ENCODE assay signal across 1 cellular context in the genomic region with DNA sequence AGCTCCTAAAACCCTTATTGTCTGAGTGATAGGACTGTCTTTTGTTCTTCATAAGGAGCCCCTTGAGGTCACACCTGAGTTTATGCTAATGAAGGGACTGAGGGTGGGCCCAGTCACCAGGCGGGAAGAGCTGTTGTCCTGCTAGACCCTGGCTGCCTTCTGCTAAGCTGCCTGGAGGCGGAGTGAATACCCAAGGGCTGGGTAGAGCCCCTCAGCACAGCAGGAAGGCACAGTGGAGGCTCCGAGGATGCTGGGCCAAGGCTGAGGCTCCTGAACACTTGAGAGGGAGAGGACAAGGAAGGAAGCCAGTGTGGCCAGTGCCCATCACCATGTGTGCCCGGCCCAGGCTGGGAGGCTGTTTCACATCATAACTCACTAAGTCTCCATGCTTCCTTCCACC.
TF ChIP-seq lines count a peak whose summit lies in the region.

No MANE protein-coding gene starts in this region.

TF ChIP-seq in WTC11, 78 proteins besides CTCF, POLR2A, EP300 and RAD21:
- TF ChIP-seq SMAD4 (CRISPR knock-in tag; IDR thresholded peaks at IDR 0.05): no peak
- TF ChIP-seq FOXK1 (CRISPR knock-in tag; IDR thresholded peaks at IDR 0.05): no peak
- TF ChIP-seq ZNF121 (CRISPR knock-in tag; IDR thresholded peaks at IDR 0.05): no peak
- TF ChIP-seq, protein P1, sequence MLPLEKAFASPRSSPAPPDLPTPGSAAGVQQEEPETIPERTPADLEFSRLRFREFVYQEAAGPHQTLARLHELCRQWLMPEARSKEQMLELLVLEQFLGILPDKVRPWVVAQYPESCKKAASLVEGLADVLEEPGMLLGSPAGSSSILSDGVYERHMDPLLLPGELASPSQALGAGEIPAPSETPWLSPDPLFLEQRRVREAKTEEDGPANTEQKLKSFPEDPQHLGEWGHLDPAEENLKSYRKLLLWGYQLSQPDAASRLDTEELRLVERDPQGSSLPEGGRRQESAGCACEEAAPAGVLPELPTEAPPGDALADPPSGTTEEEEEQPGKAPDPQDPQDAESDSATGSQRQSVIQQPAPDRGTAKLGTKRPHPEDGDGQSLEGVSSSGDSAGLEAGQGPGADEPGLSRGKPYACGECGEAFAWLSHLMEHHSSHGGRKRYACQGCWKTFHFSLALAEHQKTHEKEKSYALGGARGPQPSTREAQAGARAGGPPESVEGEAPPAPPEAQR (CRISPR knock-in tag; IDR thresholded peaks at IDR 0.05): no peak
- TF ChIP-seq, protein P2, sequence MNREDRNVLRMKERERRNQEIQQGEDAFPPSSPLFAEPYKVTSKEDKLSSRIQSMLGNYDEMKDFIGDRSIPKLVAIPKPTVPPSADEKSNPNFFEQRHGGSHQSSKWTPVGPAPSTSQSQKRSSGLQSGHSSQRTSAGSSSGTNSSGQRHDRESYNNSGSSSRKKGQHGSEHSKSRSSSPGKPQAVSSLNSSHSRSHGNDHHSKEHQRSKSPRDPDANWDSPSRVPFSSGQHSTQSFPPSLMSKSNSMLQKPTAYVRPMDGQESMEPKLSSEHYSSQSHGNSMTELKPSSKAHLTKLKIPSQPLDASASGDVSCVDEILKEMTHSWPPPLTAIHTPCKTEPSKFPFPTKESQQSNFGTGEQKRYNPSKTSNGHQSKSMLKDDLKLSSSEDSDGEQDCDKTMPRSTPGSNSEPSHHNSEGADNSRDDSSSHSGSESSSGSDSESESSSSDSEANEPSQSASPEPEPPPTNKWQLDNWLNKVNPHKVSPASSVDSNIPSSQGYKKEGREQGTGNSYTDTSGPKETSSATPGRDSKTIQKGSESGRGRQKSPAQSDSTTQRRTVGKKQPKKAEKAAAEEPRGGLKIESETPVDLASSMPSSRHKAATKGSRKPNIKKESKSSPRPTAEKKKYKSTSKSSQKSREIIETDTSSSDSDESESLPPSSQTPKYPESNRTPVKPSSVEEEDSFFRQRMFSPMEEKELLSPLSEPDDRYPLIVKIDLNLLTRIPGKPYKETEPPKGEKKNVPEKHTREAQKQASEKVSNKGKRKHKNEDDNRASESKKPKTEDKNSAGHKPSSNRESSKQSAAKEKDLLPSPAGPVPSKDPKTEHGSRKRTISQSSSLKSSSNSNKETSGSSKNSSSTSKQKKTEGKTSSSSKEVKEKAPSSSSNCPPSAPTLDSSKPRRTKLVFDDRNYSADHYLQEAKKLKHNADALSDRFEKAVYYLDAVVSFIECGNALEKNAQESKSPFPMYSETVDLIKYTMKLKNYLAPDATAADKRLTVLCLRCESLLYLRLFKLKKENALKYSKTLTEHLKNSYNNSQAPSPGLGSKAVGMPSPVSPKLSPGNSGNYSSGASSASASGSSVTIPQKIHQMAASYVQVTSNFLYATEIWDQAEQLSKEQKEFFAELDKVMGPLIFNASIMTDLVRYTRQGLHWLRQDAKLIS (CRISPR knock-in tag; IDR thresholded peaks at IDR 0.05; ENCODE audit: borderline replicate concordance): no peak
- no peak for TF ChIP-seq GRHL2 (CRISPR knock-in tag; IDR thresholded peaks at IDR 0.05; ENCODE audit: insufficient replicate concordance, severe bottlenecking)
- TF ChIP-seq, protein P3, sequence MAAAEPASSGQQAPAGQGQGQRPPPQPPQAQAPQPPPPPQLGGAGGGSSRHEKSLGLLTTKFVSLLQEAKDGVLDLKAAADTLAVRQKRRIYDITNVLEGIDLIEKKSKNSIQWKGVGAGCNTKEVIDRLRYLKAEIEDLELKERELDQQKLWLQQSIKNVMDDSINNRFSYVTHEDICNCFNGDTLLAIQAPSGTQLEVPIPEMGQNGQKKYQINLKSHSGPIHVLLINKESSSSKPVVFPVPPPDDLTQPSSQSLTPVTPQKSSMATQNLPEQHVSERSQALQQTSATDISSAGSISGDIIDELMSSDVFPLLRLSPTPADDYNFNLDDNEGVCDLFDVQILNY (CRISPR knock-in tag; IDR thresholded peaks at IDR 0.05): no peak
- no peak for TF ChIP-seq EMX1 (CRISPR knock-in tag; IDR thresholded peaks at IDR 0.05)
- no peak for TF ChIP-seq ZNF671 (CRISPR knock-in tag; IDR thresholded peaks at IDR 0.05)
- TF ChIP-seq RORB (CRISPR knock-in tag; IDR thresholded peaks at IDR 0.05): no peak
- no peak for TF ChIP-seq ESRRA (CRISPR knock-in tag; IDR thresholded peaks at IDR 0.05; ENCODE audit: borderline replicate concordance)
- no peak for TF ChIP-seq NFYB (CRISPR knock-in tag; conservative IDR thresholded peaks at IDR 0.05; ENCODE audit: low read depth)
- TF ChIP-seq, protein P4, sequence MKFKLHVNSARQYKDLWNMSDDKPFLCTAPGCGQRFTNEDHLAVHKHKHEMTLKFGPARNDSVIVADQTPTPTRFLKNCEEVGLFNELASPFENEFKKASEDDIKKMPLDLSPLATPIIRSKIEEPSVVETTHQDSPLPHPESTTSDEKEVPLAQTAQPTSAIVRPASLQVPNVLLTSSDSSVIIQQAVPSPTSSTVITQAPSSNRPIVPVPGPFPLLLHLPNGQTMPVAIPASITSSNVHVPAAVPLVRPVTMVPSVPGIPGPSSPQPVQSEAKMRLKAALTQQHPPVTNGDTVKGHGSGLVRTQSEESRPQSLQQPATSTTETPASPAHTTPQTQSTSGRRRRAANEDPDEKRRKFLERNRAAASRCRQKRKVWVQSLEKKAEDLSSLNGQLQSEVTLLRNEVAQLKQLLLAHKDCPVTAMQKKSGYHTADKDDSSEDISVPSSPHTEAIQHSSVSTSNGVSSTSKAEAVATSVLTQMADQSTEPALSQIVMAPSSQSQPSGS (CRISPR knock-in tag; IDR thresholded peaks at IDR 0.05; ENCODE audit: borderline replicate concordance, low read depth): no peak
- no peak for TF ChIP-seq FOXJ3 (CRISPR knock-in tag; IDR thresholded peaks at IDR 0.05; ENCODE audit: borderline replicate concordance)
- TF ChIP-seq NR2C2 (CRISPR knock-in tag; IDR thresholded peaks at IDR 0.05): no peak
- TF ChIP-seq, protein P5, sequence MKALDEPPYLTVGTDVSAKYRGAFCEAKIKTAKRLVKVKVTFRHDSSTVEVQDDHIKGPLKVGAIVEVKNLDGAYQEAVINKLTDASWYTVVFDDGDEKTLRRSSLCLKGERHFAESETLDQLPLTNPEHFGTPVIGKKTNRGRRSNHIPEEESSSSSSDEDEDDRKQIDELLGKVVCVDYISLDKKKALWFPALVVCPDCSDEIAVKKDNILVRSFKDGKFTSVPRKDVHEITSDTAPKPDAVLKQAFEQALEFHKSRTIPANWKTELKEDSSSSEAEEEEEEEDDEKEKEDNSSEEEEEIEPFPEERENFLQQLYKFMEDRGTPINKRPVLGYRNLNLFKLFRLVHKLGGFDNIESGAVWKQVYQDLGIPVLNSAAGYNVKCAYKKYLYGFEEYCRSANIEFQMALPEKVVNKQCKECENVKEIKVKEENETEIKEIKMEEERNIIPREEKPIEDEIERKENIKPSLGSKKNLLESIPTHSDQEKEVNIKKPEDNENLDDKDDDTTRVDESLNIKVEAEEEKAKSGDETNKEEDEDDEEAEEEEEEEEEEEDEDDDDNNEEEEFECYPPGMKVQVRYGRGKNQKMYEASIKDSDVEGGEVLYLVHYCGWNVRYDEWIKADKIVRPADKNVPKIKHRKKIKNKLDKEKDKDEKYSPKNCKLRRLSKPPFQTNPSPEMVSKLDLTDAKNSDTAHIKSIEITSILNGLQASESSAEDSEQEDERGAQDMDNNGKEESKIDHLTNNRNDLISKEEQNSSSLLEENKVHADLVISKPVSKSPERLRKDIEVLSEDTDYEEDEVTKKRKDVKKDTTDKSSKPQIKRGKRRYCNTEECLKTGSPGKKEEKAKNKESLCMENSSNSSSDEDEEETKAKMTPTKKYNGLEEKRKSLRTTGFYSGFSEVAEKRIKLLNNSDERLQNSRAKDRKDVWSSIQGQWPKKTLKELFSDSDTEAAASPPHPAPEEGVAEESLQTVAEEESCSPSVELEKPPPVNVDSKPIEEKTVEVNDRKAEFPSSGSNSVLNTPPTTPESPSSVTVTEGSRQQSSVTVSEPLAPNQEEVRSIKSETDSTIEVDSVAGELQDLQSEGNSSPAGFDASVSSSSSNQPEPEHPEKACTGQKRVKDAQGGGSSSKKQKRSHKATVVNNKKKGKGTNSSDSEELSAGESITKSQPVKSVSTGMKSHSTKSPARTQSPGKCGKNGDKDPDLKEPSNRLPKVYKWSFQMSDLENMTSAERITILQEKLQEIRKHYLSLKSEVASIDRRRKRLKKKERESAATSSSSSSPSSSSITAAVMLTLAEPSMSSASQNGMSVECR (CRISPR knock-in tag; IDR thresholded peaks at IDR 0.05; ENCODE audit: borderline replicate concordance): no peak
